Comparison of ENCODE assay signal across 19 cellular contexts in the genomic region with DNA sequence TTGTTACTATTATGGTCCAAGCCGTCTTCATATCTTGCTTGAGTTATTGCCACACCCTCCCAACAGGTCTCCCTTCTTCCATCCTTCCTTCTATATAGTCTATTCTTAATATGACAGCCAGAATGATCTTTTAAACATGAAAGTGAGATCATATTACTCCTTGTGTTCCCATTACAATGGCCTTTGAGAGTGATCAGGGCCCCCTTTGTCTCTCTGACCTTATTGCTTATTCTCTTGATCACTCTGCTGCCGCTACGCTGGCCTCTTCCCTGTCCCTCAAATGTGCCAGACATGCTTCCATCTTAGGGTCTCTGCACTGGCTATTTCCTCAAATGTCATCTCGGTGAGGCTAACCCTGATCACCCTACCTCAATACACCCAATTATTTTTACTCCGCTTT. TPM values are rescaled to one million over a fixed set of nuclear protein-coding genes. Genes with fewer than 3 reads are reported as not detected.
DNase-seq lines count a peak whose midpoint lies in the region; ATAC-seq and TF ChIP-seq lines count a peak whose summit lies in the region.
"Had no signal": no experiment of that assay in that cellular context is flagged by ENCODE, and none has a peak within 500 bp of the region (broad histone marks: within the 10 kb centered on the region; RNA-seq: fewer than 3 reads in every experiment).

No MANE protein-coding gene starts in this region.

- 96 to 98% methylated on average over 5 of the region's 5 CpGs for WGBS in transverse colon (ENCODE audit: low coverage in 1 of 2), 2 donors

- H3F3A ChIP-seq in PC-3 (ENCODE audit: low read length, unreplicated experiment) = no peaks in the 10 kb centered on the region

- peaks cover 90% of the 10 kb centered on the region for H3K79me2 ChIP-seq in PC-3 (ENCODE audit: low read length)

- H3K4me1 ChIP-seq in PC-3 (ENCODE audit: insufficient read depth, low read length) = peaks cover 21% of the 10 kb centered on the region
- peaks cover 0 to 12% (median 0%) of the 10 kb centered on the region in 4 donors for H3K4me1 ChIP-seq in transverse colon
- H3K4me1 ChIP-seq: Caco-2 had no signal

- H3K4me3 ChIP-seq in PC-3 (ENCODE audit: low read length) (no peak overlapping the region), dorsolateral prefrontal cortex (peak overlapping the region in 32 of 59 donors; percentile 3 to 52 (median 16)), transverse colon (no peak overlapping the region)
- H3K4me3 ChIP-seq: BLaER1, SJCRH30 had no signal

- TF ChIP-seq CTCF in PC-3 (conservative IDR thresholded peaks at IDR 0.05; ENCODE audit: low read depth, low read length) (no peak), dorsolateral prefrontal cortex (IDR thresholded peaks at IDR 0.05 in 54 of 56, conservative IDR thresholded peaks at IDR 0.05 in 2 of 56; ENCODE audit: low read depth in 1 of 56, partially characterized antibody in 56 of 56) (peak in 1 of 56 donors; percentile 19), transverse colon (IDR thresholded peaks at IDR 0.05) (no peak)

- no peaks in the 10 kb centered on the region for H3K9me2 ChIP-seq in PC-3 (replicated peaks; ENCODE audit: low read length)

- ATAC-seq in PC-3 = no peak
- ATAC-seq in left ventricle myocardium superior = no peak

- no peak for TF ChIP-seq POLR2A in transverse colon (IDR thresholded peaks at IDR 0.05)

- peak overlapping the region; percentile 64; the same call in 1 of the 2 replicates for H3K27ac ChIP-seq in PC-3 (ENCODE audit: low read length)
- H3K27ac ChIP-seq in dorsolateral prefrontal cortex = peak overlapping the region; percentile 1 to 94 (median 80)
- no peak overlapping the region for H3K27ac ChIP-seq in transverse colon
- H3K27ac ChIP-seq: BLaER1, SJCRH30 had no signal

- no peak overlapping the region for H2AFZ ChIP-seq in PC-3 (ENCODE audit: low read length)

- no TSS peak for BruUV-seq in PC-3 (replicated peaks; lab: Mats Ljungman, UMichigan)

- CTCF ChIA-PET in PC-3 (lab: Charles Lee) = no interaction called here

- in situ Hi-C loops in transverse colon (cut with MboI; ENCODE audit: low pct_ligation_motif_present in 1 of 4, low pct_unique_long_range_greater_than_20kb in 1 of 4, low sequenced_read_pairs in 3 of 4) = no loop called here

- no peaks in the 10 kb centered on the region for H3K27me3 ChIP-seq in PC-3 (ENCODE audit: low read length)
- H3K27me3 ChIP-seq in dorsolateral prefrontal cortex = no peaks in the 10 kb centered on the region
- no peaks in the 10 kb centered on the region for H3K27me3 ChIP-seq in transverse colon
- H3K27me3 ChIP-seq: BLaER1, SJCRH30 had no signal

- H4K20me1 ChIP-seq in PC-3 (ENCODE audit: low read length) = peaks cover 38% of the 10 kb centered on the region

- H3K36me3 ChIP-seq in PC-3 (ENCODE audit: low read depth, low read length) (no peaks in the 10 kb centered on the region), transverse colon (no peaks in the 10 kb centered on the region)
- H3K36me3 ChIP-seq: BLaER1, SJCRH30 had no signal

- POLR2A ChIA-PET in PC-3 (lab: Charles Lee; ENCODE audit: unreplicated experiment) = no interaction called here

- DNase-seq in PC-3 (no peak), dorsolateral prefrontal cortex (peak in 2 of 10 donors; percentile 50 to 54), midbrain (lab: John Stamatoyannopoulos, UW) (peak; percentile 52), transverse colon (no peak), DMS53 treated with DMSO at 0.1 percent for 48 hours (lab: John Stamatoyannopoulos, UW; ENCODE audit: unreplicated experiment) (no peak), left ventricle myocardium superior (no peak), AG08395 (ENCODE audit: low spot score) (no peak)
- DNase-seq: Caco-2; CD4-positive, alpha-beta memory T cell; GOT3; KG1; NCI-H1092; NCI-H1436 treated with DMSO at 0.1 percent for 48 hours; NCI-H2029; NCI-H2171; NCI-H526; SJCRH30 had no signal

- intact Hi-C loops in PC-3 (cut with micrococcal nuclease) = loop anchor here (5.0 kb wide), 1 partner anchor 91 kb away; no protein-coding TSS in a partner anchor
- intact Hi-C loops in dorsolateral prefrontal cortex (cut with DNase I) = loop anchor here in 1 of 2 donors (10.0 kb wide), 1 partner anchor 564 kb away; a partner anchor contains a TSS
- intact Hi-C loops in transverse colon (cut with DNase I; ENCODE audit: low total_unique reads) = no loop called here
- intact Hi-C loops in left ventricle myocardium superior (cut with micrococcal nuclease) = no loop called here

- no peak overlapping the region for H3K4me2 ChIP-seq in PC-3 (ENCODE audit: low read length)
- H3K4me2 ChIP-seq: BLaER1 had no signal

- no peak overlapping the region for H3K9ac ChIP-seq in PC-3 (ENCODE audit: low read length)
- H3K9ac ChIP-seq: BLaER1 had no signal

- H3K9me3 ChIP-seq in PC-3 (ENCODE audit: low read length) (no peaks in the 10 kb centered on the region), transverse colon (no peaks in the 10 kb centered on the region)
- H3K9me3 ChIP-seq: Caco-2, SJCRH30 had no signal

- no peak for TF ChIP-seq EP300 in transverse colon (IDR thresholded peaks at IDR 0.05; ENCODE audit: low read depth)

RNA-seq across cellular contexts. Expression of a gene that starts 38.1 kb away (rescaled TPM):
- 25.6 and 30.9 TPM in 2 replicates for total RNA-seq in PC-3 (2014; rRNA removed)
- 100 to 1,000 TPM in 53 of 120 experiments, 10 to 100 TPM in 67; 50.5 to 141 (median 96.9) TPM for total RNA-seq in dorsolateral prefrontal cortex
- 100 to 1,000 TPM in 1 of 4 donors, 1 to 10 TPM in 3; 5.4 to 133 (median 7.6) TPM for total RNA-seq in transverse colon
- total RNA-seq in left ventricle myocardium superior = 38.3 TPM
- total RNA-seq: G401 had no signal

Comparison
In these comparisons a context has a peak if more than half of its experiments do, and no peak if none do; other contexts are left out.
1. H3K27ac ChIP-seq: peak in PC-3 (single experiment) and dorsolateral prefrontal cortex (59 of 59); none in transverse colon (0 of 4).
2. H3K4me3 ChIP-seq: peak in dorsolateral prefrontal cortex (32 of 59); none in PC-3 (single experiment) and transverse colon (0 of 4).